3 cellular contexts compared by ENCODE assay signal in genomic region chr3:19284974-19285373, GRCh38.
"Had no signal": no experiment of that assay in that cellular context is flagged by ENCODE, and none has a peak within 500 bp of the region (broad histone marks: within the 10 kb centered on the region; RNA-seq: fewer than 3 reads in every experiment).

No MANE protein-coding gene starts in this region.

- ATAC-seq: GM12878 had no signal

- DNase-seq: GDM1, GF-D8 had no signal
